In the genomic region with DNA sequence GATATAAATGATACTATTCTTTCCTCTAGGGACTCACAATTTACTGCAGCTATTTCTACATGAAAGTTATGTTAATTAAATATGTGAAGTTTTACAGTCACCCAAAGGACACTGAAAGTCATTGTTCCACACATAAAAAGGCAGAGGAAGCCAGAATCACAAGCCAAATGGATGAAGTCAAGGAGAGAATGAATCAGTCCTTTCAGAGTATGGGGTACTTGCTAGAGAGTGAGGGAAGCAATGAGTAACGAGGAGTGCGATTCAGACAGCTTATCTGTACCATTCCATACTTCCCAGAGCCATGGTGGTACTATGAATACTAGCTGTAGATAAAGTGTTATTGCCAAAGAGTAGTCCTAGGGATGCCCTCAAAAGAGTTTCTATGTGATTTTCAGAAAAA, we compare ENCODE assay signal across 13 cellular contexts. TPM values are rescaled to one million over a fixed set of nuclear protein-coding genes. Genes with fewer than 3 reads are reported as not detected.
DNase-seq lines count a peak whose midpoint lies in the region; ATAC-seq, FAIRE-seq and TF ChIP-seq lines count a peak whose summit lies in the region.
"Had no signal": no experiment of that assay in that cellular context is flagged by ENCODE, and none has a peak within 500 bp of the region (broad histone marks: within the 10 kb centered on the region; RNA-seq: fewer than 3 reads in every experiment).

No MANE protein-coding gene starts in this region.

- peak; percentile 62 for DNase-seq in HT1080 (ENCODE audit: low read depth)
- DNase-seq in body of pancreas = no peak
- peak; percentile 73 for DNase-seq in inferior parietal cortex (ENCODE audit: extremely low spot score)
- DNase-seq in kidney = no peak
- no peak for DNase-seq in activated T-helper 1 cell treated with anti-CD3 and anti-CD28 coated beads, Interleukin-12 subunit alpha, Interleukin-12 subunit beta, Interleukin-2, Interleukin-4 antibody, amounts not matched to agents 30 ng/mL and 10 ng/mL and 1 ng/mL, durations not matched to agents 14 hours and 24 hours and 36 hours (ENCODE audit: low spot score)
- no peak for DNase-seq in NCI-H2171 treated with DMSO at 0.1 percent for 48 hours (lab: John Stamatoyannopoulos, UW)
- DNase-seq: adrenal gland; CD8-positive, alpha-beta memory T cell; islet precursor cell; NCI-H2227 treated with DMSO at 0.1 percent for 48 hours had no signal

- no peak overlapping the region for H3K4me3 Mint-ChIP-seq in activated T-helper 1 cell treated with anti-CD3 and anti-CD28 coated beads, Interleukin-12 subunit alpha, Interleukin-12 subunit beta, Interleukin-2, Interleukin-4 antibody, amounts not matched to agents 30 ng/mL and 10 ng/mL and 1 ng/mL, durations not matched to agents 14 hours and 24 hours and 36 hours

- 46 to 57% methylated on average over 2 of the region's 2 CpGs for WGBS in body of pancreas, 2 donors

- H3K27ac Mint-ChIP-seq in activated T-helper 1 cell treated with anti-CD3 and anti-CD28 coated beads, Interleukin-12 subunit alpha, Interleukin-12 subunit beta, Interleukin-2, Interleukin-4 antibody, amounts not matched to agents 30 ng/mL and 10 ng/mL and 1 ng/mL, durations not matched to agents 14 hours and 24 hours and 36 hours = no peak overlapping the region
- H3K27ac Mint-ChIP-seq: CD8-positive, alpha-beta memory T cell had no signal

- H3K36me3 ChIP-seq in body of pancreas (replicated peaks in 1 of 2; ENCODE audit: insufficient read depth in 1 of 2, low read depth in 2 of 2) = no peaks in the 10 kb centered on the region
- peaks cover 0 to 9% (median 4%) of the 10 kb centered on the region in 5 donors for H3K36me3 ChIP-seq in subcutaneous abdominal adipose tissue (ENCODE audit: control insufficient read depth in 5 of 5, insufficient read depth in 5 of 5, low read length in 5 of 5)
- H3K36me3 ChIP-seq in kidney (ENCODE audit: control insufficient read depth in 1 of 2, insufficient read depth in 2 of 2, low read length in 2 of 2) = no peaks in the 10 kb centered on the region
- H3K36me3 ChIP-seq: adrenal gland had no signal

- peaks cover 10% of the 10 kb centered on the region for H3K4me1 Mint-ChIP-seq in activated T-helper 1 cell treated with anti-CD3 and anti-CD28 coated beads, Interleukin-12 subunit alpha, Interleukin-12 subunit beta, Interleukin-2, Interleukin-4 antibody, amounts not matched to agents 30 ng/mL and 10 ng/mL and 1 ng/mL, durations not matched to agents 14 hours and 24 hours and 36 hours (ENCODE audit: low read depth)
- H3K4me1 Mint-ChIP-seq: CD8-positive, alpha-beta memory T cell had no signal

- no peaks in the 10 kb centered on the region for H3K9me3 ChIP-seq in body of pancreas
- no peaks in the 10 kb centered on the region for H3K9me3 ChIP-seq in subcutaneous abdominal adipose tissue (ENCODE audit: control insufficient read depth in 5 of 5, low read length in 5 of 5)
- H3K9me3 ChIP-seq in kidney (ENCODE audit: control insufficient read depth in 1 of 2, low read length in 2 of 2) = no peaks in the 10 kb centered on the region
- H3K9me3 ChIP-seq: adrenal gland had no signal

- TF ChIP-seq POLR2A in body of pancreas (IDR thresholded peaks at IDR 0.05) = no peak

- peak overlapping the region in 3 of 4 donors; percentile 25 to 31 (median 31) for H3K27ac ChIP-seq in body of pancreas
- H3K27ac ChIP-seq in subcutaneous abdominal adipose tissue (ENCODE audit: low read depth, low read length) = peak overlapping the region; percentile 42
- no peak overlapping the region for H3K27ac ChIP-seq in kidney (ENCODE audit: low read depth in 2 of 2, low read length in 2 of 2)

- H3K9ac ChIP-seq in subcutaneous abdominal adipose tissue (ENCODE audit: low read length in 5 of 5) (no peak overlapping the region), kidney (ENCODE audit: low read length in 2 of 2) (no peak overlapping the region)

- H3K4me1 ChIP-seq in body of pancreas = peaks cover 50% of the 10 kb centered on the region
- H3K4me1 ChIP-seq in subcutaneous abdominal adipose tissue (ENCODE audit: control insufficient read depth in 5 of 5, insufficient read depth in 5 of 5, low read length in 5 of 5) = peaks cover 6 to 37% (median 33%) of the 10 kb centered on the region in 5 donors
- H3K4me1 ChIP-seq in kidney (ENCODE audit: control insufficient read depth in 1 of 2, insufficient read depth in 1 of 2, low read depth in 1 of 2, low read length in 2 of 2) = peaks cover 11 to 21% of the 10 kb centered on the region in 2 donors

- TF ChIP-seq CTCF in body of pancreas (IDR thresholded peaks at IDR 0.05) (no peak), kidney (IDR thresholded peaks at IDR 0.05; ENCODE audit: borderline replicate concordance, extremely low read depth, insufficient read depth) (no peak)

- no peak for FAIRE-seq in kidney (lab: Jason Lieb, UNC)
- FAIRE-seq: RCC 7860, TTC549 had no signal

- H3K27me3 Mint-ChIP-seq in activated T-helper 1 cell treated with anti-CD3 and anti-CD28 coated beads, Interleukin-12 subunit alpha, Interleukin-12 subunit beta, Interleukin-2, Interleukin-4 antibody, amounts not matched to agents 30 ng/mL and 10 ng/mL and 1 ng/mL, durations not matched to agents 14 hours and 24 hours and 36 hours (ENCODE audit: insufficient read depth) = no peaks in the 10 kb centered on the region

- H3K27me3 ChIP-seq in body of pancreas = no peaks in the 10 kb centered on the region
- H3K27me3 ChIP-seq in subcutaneous abdominal adipose tissue (ENCODE audit: control insufficient read depth in 5 of 5, insufficient read depth in 4 of 5, low read length in 5 of 5) = no peaks in the 10 kb centered on the region
- H3K27me3 ChIP-seq: adrenal gland had no signal

- intact Hi-C loops in body of pancreas (cut with DNase I) = no loop called here
- intact Hi-C loops in kidney (cut with DNase I) = no loop called here
- intact Hi-C loops in activated T-helper 1 cell treated with anti-CD3 and anti-CD28 coated beads, Interleukin-12 subunit alpha, Interleukin-12 subunit beta, Interleukin-2, Interleukin-4 antibody, amounts not matched to agents 30 ng/mL and 10 ng/mL and 1 ng/mL, durations not matched to agents 14 hours and 24 hours and 36 hours (cut with micrococcal nuclease) = no loop called here

- no peaks in the 10 kb centered on the region for H3K9me3 Mint-ChIP-seq in activated T-helper 1 cell treated with anti-CD3 and anti-CD28 coated beads, Interleukin-12 subunit alpha, Interleukin-12 subunit beta, Interleukin-2, Interleukin-4 antibody, amounts not matched to agents 30 ng/mL and 10 ng/mL and 1 ng/mL, durations not matched to agents 14 hours and 24 hours and 36 hours
- H3K9me3 Mint-ChIP-seq: CD8-positive, alpha-beta memory T cell had no signal

- ATAC-seq in body of pancreas = no peak

- H3K4me3 ChIP-seq in body of pancreas = no peak overlapping the region
- H3K4me3 ChIP-seq in subcutaneous abdominal adipose tissue (ENCODE audit: low read depth in 1 of 5, low read length in 5 of 5) = no peak overlapping the region
- no peak overlapping the region for H3K4me3 ChIP-seq in kidney (ENCODE audit: low read length in 2 of 2)
- H3K4me3 ChIP-seq: adrenal gland had no signal

- H3K36me3 Mint-ChIP-seq in activated T-helper 1 cell treated with anti-CD3 and anti-CD28 coated beads, Interleukin-12 subunit alpha, Interleukin-12 subunit beta, Interleukin-2, Interleukin-4 antibody, amounts not matched to agents 30 ng/mL and 10 ng/mL and 1 ng/mL, durations not matched to agents 14 hours and 24 hours and 36 hours (ENCODE audit: low read depth) = no peaks in the 10 kb centered on the region
- H3K36me3 Mint-ChIP-seq: CD8-positive, alpha-beta memory T cell had no signal

RNA-seq across cellular contexts. Expression of a gene that starts 16.8 kb away (rescaled TPM):
- 11.1 and 12.4 TPM in 2 replicates for total RNA-seq in HT1080 (2014; rRNA removed; shearing (Covaris generic))
- polyA plus RNA-seq in HT1080 (2015; cell fraction: cytosol; rRNA removed) = 4.8 and 6.4 TPM in 2 replicates
- polyA plus RNA-seq in HT1080 (2015; cell fraction: nucleus; rRNA removed) = 10.0 and 11.5 TPM in 2 replicates
- total RNA-seq in body of pancreas = 10 to 100 TPM in 1 of 2 donors, 1 to 10 TPM in 1; 8.0 to 35.3 TPM
- total RNA-seq in kidney = 10.7 TPM
- polyA plus RNA-seq in kidney (ENCODE audit: insufficient read depth, low read depth, low replicate concordance) = 20.8 TPM
- total RNA-seq in activated T-helper 1 cell treated with anti-CD3 and anti-CD28 coated beads, Interleukin-12 subunit alpha, Interleukin-12 subunit beta, Interleukin-2, Interleukin-4 antibody, amounts not matched to agents 30 ng/mL and 10 ng/mL and 1 ng/mL, durations not matched to agents 14 hours and 24 hours and 36 hours = 0.44 and 0.83 TPM in 2 replicates
- polyA plus RNA-seq: CD8-positive, alpha-beta memory T cell had no signal

Comparison
In these comparisons a context has a peak if more than half of its experiments do, and no peak if none do; other contexts are left out.
1. DNase-seq: peak in HT1080 (single experiment) and inferior parietal cortex (single experiment); none in body of pancreas (0 of 4), kidney (single experiment), activated T-helper 1 cell treated with anti-CD3 and anti-CD28 coated beads, Interleukin-12 subunit alpha, Interleukin-12 subunit beta, Interleukin-2, Interleukin-4 antibody, amounts not matched to agents 30 ng/mL and 10 ng/mL and 1 ng/mL, durations not matched to agents 14 hours and 24 hours and 36 hours (single experiment) and NCI-H2171 treated with DMSO at 0.1 percent for 48 hours (single experiment).
2. H3K27ac ChIP-seq: peak in body of pancreas (3 of 4) and subcutaneous abdominal adipose tissue (single experiment); none in kidney (0 of 2).